ENCODE assay signal across 12 cellular contexts in the genomic region with DNA sequence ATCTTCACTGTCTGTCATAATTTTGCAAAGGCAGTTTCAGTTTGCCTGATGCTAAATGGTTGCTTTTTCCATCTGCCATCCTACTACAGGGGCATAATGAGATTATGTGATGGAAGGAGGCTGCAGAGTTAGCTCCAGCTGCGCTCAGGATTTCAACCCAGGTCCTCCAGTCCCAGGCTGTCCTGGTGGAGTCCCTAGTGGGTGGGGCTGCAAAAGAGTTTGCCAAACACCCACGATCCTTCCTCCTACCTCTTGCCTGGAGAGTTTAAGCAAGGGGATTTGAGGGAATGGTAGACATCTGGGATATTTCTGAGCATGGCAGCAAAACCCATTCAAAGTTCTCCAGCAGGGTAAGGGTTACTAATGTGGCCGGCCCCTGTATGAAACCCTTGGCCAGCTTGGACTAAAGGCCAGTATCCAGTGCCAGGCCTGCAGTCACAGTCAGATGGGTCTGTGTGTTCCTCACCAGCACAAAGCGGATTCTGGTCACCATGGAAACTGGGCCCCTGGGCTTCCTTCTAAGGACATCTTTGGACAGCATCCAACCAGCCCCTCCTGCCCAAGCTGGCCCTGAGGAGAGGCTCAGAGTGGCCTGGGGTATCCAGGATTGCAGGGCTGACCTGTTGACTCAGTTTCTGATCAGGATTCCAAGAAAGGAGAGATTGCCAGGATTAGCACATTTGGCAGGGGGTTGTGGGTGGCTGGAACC. TPM values are rescaled to one million over a fixed set of nuclear protein-coding genes. Genes with fewer than 3 reads are reported as not detected.
A peak's percentile ranks its signal among the peaks of the same experiment; 100 is the strongest.
DNase-seq lines count a peak whose midpoint lies in the region; ATAC-seq and TF ChIP-seq lines count a peak whose summit lies in the region.
"Had no signal": no experiment of that assay in that cellular context is flagged by ENCODE, and none has a peak within 500 bp of the region (broad histone marks: within the 10 kb centered on the region; RNA-seq: fewer than 3 reads in every experiment).

No MANE protein-coding gene starts in this region.

- H2BK5ac ChIP-seq in IMR-90 (ENCODE audit: low read depth, low read length, poor library complexity, severe bottlenecking), result no peak overlapping the region

- peaks cover 13% of the 10 kb centered on the region for H3K9me1 ChIP-seq in IMR-90 (ENCODE audit: insufficient read depth, low read length)

- H3K18ac ChIP-seq in IMR-90 (ENCODE audit: low read depth, low read length), result no peak overlapping the region; the same call in 1 of the 2 replicates

- no peak overlapping the region for H3K14ac ChIP-seq in IMR-90 (replicated peaks; ENCODE audit: low read depth, low read length)

- no peak overlapping the region for H2BK15ac ChIP-seq in IMR-90 (ENCODE audit: low read depth, low read length)

- H3K9me3 ChIP-seq in IMR-90 (ENCODE audit: control insufficient read depth, insufficient read depth, low read length) (no peaks in the 10 kb centered on the region), heart right ventricle (peaks cover 0 to 9% (median 0%) of the 10 kb centered on the region in 11 donors), skeletal muscle satellite cell (replicated peaks; ENCODE audit: low read length) (no peaks in the 10 kb centered on the region)
- H3K9me3 ChIP-seq: upper lobe of right lung had no signal

- TF ChIP-seq RAD21 in IMR-90 (IDR thresholded peaks at IDR 0.05; ENCODE audit: low read length), result no peak

- POLR2A ChIA-PET in IMR-90 (lab: Charles Lee; ENCODE audit: unreplicated experiment), result no interaction called here

- H3K27ac ChIP-seq in IMR-90 (ENCODE audit: insufficient read depth, low read length) (peak overlapping the region; percentile 44; the same call in 1 of the 2 replicates), heart right ventricle (peak overlapping the region in 2 of 10 donors; percentile 0 to 22)
- H3K27ac ChIP-seq: upper lobe of right lung had no signal

- H3K4me1 ChIP-seq in IMR-90 (ENCODE audit: control insufficient read depth, insufficient read depth, low read length) (peaks cover 15% of the 10 kb centered on the region; the same call in 1 of the 2 replicates), heart right ventricle (peaks cover 5 to 31% (median 15%) of the 10 kb centered on the region in 9 donors), skeletal muscle satellite cell (ENCODE audit: control insufficient read depth, insufficient read depth, low read length) (peaks cover 20% of the 10 kb centered on the region)

- H4K5ac ChIP-seq in IMR-90 (ENCODE audit: low read depth, low read length), result no peak overlapping the region

- intact Hi-C loops in IMR-90 (cut with micrococcal nuclease) (no loop called here), heart right ventricle (cut with DNase I) (no loop called here)
- intact Hi-C loops in activated T-helper 1 cell treated with anti-CD3 and anti-CD28 coated beads, Interleukin-12 subunit alpha, Interleukin-12 subunit beta, Interleukin-2, Interleukin-4 antibody, amounts not matched to agents 30 ng/mL and 10 ng/mL and 1 ng/mL, durations not matched to agents 14 hours and 24 hours and 36 hours (cut with micrococcal nuclease), result no loop called here

- no peak for TF ChIP-seq POLR2A in IMR-90 (IDR thresholded peaks at IDR 0.05; ENCODE audit: low read depth, low read length)

- ATAC-seq in IMR-90 (ENCODE audit: low read depth) (peak; percentile 56), heart right ventricle (peak; percentile 67 to 86 (median 79)), GM21390 (IDR thresholded peaks at IDR 0.05; ENCODE audit: unreplicated experiment) (no peak), GM18907 (IDR thresholded peaks at IDR 0.05; ENCODE audit: unreplicated experiment) (no peak)
- ATAC-seq: upper lobe of right lung had no signal

- WGBS in IMR-90 (ENCODE audit: extremely low coverage in 2 of 2, insufficient read length in 1 of 2), 2 experiments, result 25% methylated on average over 2 of the region's 4 CpGs; no CpG with 5 or more reads in 1 of the 2 experiments
- WGBS in heart right ventricle, 2 donors, result 46 to 52% methylated on average over 4 of the region's 4 CpGs

- H3K36me3 Mint-ChIP-seq in activated T-helper 1 cell treated with anti-CD3 and anti-CD28 coated beads, Interleukin-12 subunit alpha, Interleukin-12 subunit beta, Interleukin-2, Interleukin-4 antibody, amounts not matched to agents 30 ng/mL and 10 ng/mL and 1 ng/mL, durations not matched to agents 14 hours and 24 hours and 36 hours (ENCODE audit: low read depth), result no peaks in the 10 kb centered on the region

- no peaks in the 10 kb centered on the region; the same call in 1 of the 2 replicates for H4K20me1 ChIP-seq in IMR-90 (ENCODE audit: insufficient read depth, low read length)

- H3K4me3 ChIP-seq in IMR-90 (ENCODE audit: insufficient read depth, low read depth, low read length) (no peak overlapping the region), heart right ventricle (no peak overlapping the region), skeletal muscle satellite cell (ENCODE audit: low read length) (no peak overlapping the region)
- H3K4me3 ChIP-seq: upper lobe of right lung had no signal

- H3K4me1 Mint-ChIP-seq in activated T-helper 1 cell treated with anti-CD3 and anti-CD28 coated beads, Interleukin-12 subunit alpha, Interleukin-12 subunit beta, Interleukin-2, Interleukin-4 antibody, amounts not matched to agents 30 ng/mL and 10 ng/mL and 1 ng/mL, durations not matched to agents 14 hours and 24 hours and 36 hours (ENCODE audit: low read depth), result no peaks in the 10 kb centered on the region

- no peak overlapping the region for H3K23ac ChIP-seq in IMR-90 (ENCODE audit: low read depth, low read length)

- H3K79me1 ChIP-seq in IMR-90 (ENCODE audit: low read depth in 1 of 2, low read length in 2 of 2), result no peaks in the 10 kb centered on the region

- no peak overlapping the region for H3K27ac Mint-ChIP-seq in activated T-helper 1 cell treated with anti-CD3 and anti-CD28 coated beads, Interleukin-12 subunit alpha, Interleukin-12 subunit beta, Interleukin-2, Interleukin-4 antibody, amounts not matched to agents 30 ng/mL and 10 ng/mL and 1 ng/mL, durations not matched to agents 14 hours and 24 hours and 36 hours

- CTCF ChIA-PET in IMR-90 (lab: Yijun Ruan, JAX), result no interaction called here

- peak overlapping the region; percentile 37 for H2AK5ac ChIP-seq in IMR-90 (ENCODE audit: low read depth, low read length)

- dilution Hi-C loops in IMR-90 (cut with HindIII; ENCODE audit: low sequenced_read_pairs, unreplicated experiment), result no loop called here

- H3K27me3 Mint-ChIP-seq in activated T-helper 1 cell treated with anti-CD3 and anti-CD28 coated beads, Interleukin-12 subunit alpha, Interleukin-12 subunit beta, Interleukin-2, Interleukin-4 antibody, amounts not matched to agents 30 ng/mL and 10 ng/mL and 1 ng/mL, durations not matched to agents 14 hours and 24 hours and 36 hours (ENCODE audit: insufficient read depth), result peaks cover 19% of the 10 kb centered on the region

- no peak overlapping the region for H3K4ac ChIP-seq in IMR-90 (ENCODE audit: low read depth, low read length)

- no peak for DNase-seq in IMR-90
- DNase-seq in T1000 (lab: John Stamatoyannopoulos, UW), result peak; percentile 19
- peak; percentile 53 to 60 for DNase-seq in heart right ventricle
- DNase-seq in dedifferentiated amniotic fluid mesenchymal stem cell (ENCODE audit: extremely low spot score), result no peak
- no peak for DNase-seq in activated T-helper 1 cell treated with anti-CD3 and anti-CD28 coated beads, Interleukin-12 subunit alpha, Interleukin-12 subunit beta, Interleukin-2, Interleukin-4 antibody, amounts not matched to agents 30 ng/mL and 10 ng/mL and 1 ng/mL, durations not matched to agents 14 hours and 24 hours and 36 hours (ENCODE audit: low spot score)
- DNase-seq: amniotic stem cell; stimulated activated CD4-positive, alpha-beta T cell treated with anti-CD3 and anti-CD28 coated beads, Interleukin-12 subunit alpha, Interleukin-12 subunit beta, amount 100 ng/mL, for 4 hours; T-helper 9 cell; upper lobe of right lung had no signal

- H2AFZ ChIP-seq in IMR-90 (replicated peaks; ENCODE audit: low read length, poor library complexity), result no peak overlapping the region

- peak overlapping the region; percentile 39; the same call in 1 of the 2 replicates for H2BK120ac ChIP-seq in IMR-90 (ENCODE audit: low read depth, low read length)

- H3K4me3 Mint-ChIP-seq in activated T-helper 1 cell treated with anti-CD3 and anti-CD28 coated beads, Interleukin-12 subunit alpha, Interleukin-12 subunit beta, Interleukin-2, Interleukin-4 antibody, amounts not matched to agents 30 ng/mL and 10 ng/mL and 1 ng/mL, durations not matched to agents 14 hours and 24 hours and 36 hours, result no peak overlapping the region

- H3K9me3 Mint-ChIP-seq in activated T-helper 1 cell treated with anti-CD3 and anti-CD28 coated beads, Interleukin-12 subunit alpha, Interleukin-12 subunit beta, Interleukin-2, Interleukin-4 antibody, amounts not matched to agents 30 ng/mL and 10 ng/mL and 1 ng/mL, durations not matched to agents 14 hours and 24 hours and 36 hours, result peaks cover 4% of the 10 kb centered on the region

- in situ Hi-C loops in IMR-90 (cut with MboI; ENCODE audit: low sequenced_read_pairs), result no loop called here

- no peak overlapping the region for H4K8ac ChIP-seq in IMR-90 (ENCODE audit: low read depth in 2 of 2, low read length in 2 of 2)

- TF ChIP-seq CTCF in IMR-90 (conservative IDR thresholded peaks at IDR 0.05; ENCODE audit: low read depth, low read length), result no peak
- TF ChIP-seq CTCF in heart right ventricle (IDR thresholded peaks at IDR 0.05), result no peak

- H3K56ac ChIP-seq in IMR-90 (ENCODE audit: extremely low read depth, insufficient read depth, low read length), result no peak overlapping the region

- BruUV-seq in IMR-90 (replicated peaks; lab: Mats Ljungman, UMichigan), result no TSS peak

- H3K4me2 ChIP-seq in IMR-90 (ENCODE audit: low read depth, low read length), result peak overlapping the region; percentile 8
- peak overlapping the region; percentile 70 for H3K4me2 ChIP-seq in skeletal muscle satellite cell (ENCODE audit: low read length)

- no peak overlapping the region; the same call in 1 of the 2 replicates for H2BK20ac ChIP-seq in IMR-90 (ENCODE audit: low read depth, low read length)

- no peak overlapping the region for H4K91ac ChIP-seq in IMR-90 (ENCODE audit: insufficient read depth, low read depth, low read length)

- H3K27me3 ChIP-seq in IMR-90 (ENCODE audit: control insufficient read depth, insufficient read depth, low read length), result peaks cover 12% of the 10 kb centered on the region
- H3K27me3 ChIP-seq in heart right ventricle, result no peaks in the 10 kb centered on the region
- H3K27me3 ChIP-seq in skeletal muscle satellite cell (ENCODE audit: control insufficient read depth, insufficient read depth, low read length), result peaks cover 21% of the 10 kb centered on the region
- H3K27me3 ChIP-seq: upper lobe of right lung had no signal

- no peak overlapping the region for H2AK9ac ChIP-seq in IMR-90 (replicated peaks; ENCODE audit: low read depth, low read length, poor library complexity)

- H3K9ac ChIP-seq in IMR-90 (ENCODE audit: low read depth, low read length) (no peak overlapping the region), skeletal muscle satellite cell (ENCODE audit: low read depth, low read length) (no peak overlapping the region)

- H3K36me3 ChIP-seq in IMR-90 (ENCODE audit: control insufficient read depth, insufficient read depth, low read length) (no peaks in the 10 kb centered on the region), heart right ventricle (no peaks in the 10 kb centered on the region), skeletal muscle satellite cell (ENCODE audit: insufficient read depth, low read length) (no peaks in the 10 kb centered on the region)
- H3K36me3 ChIP-seq: upper lobe of right lung had no signal

RNA-seq across cellular contexts. Expression of a gene that starts 42.7 kb away (rescaled TPM):
- total RNA-seq in IMR-90 (2012; rRNA removed) (9.0 and 10.6 TPM in 2 replicates), heart right ventricle (10 to 100 TPM; 14.5 to 28.7 (median 21.3) TPM)
- polyA plus RNA-seq in IMR-90 (2012; rRNA removed) (8.6 and 9.1 TPM in 2 replicates), heart right ventricle (10 to 100 TPM in 1 of 2 donors, 1 to 10 TPM in 1; 6.3 to 12.0 TPM)
- 5.5 and 6.1 TPM in 2 replicates for polyA plus RNA-seq in IMR-90 (2012; cell fraction: cytosol; rRNA removed)
- polyA plus RNA-seq in IMR-90 (2012; cell fraction: nucleus; rRNA removed; ENCODE audit: low replicate concordance), result 5.5 and 7.2 TPM in 2 replicates
- total RNA-seq in skeletal muscle satellite cell (2012; rRNA removed), result 19.3 and 25.3 TPM in 2 replicates
- 0.16 and 0.22 TPM in 2 replicates for total RNA-seq in activated T-helper 1 cell treated with anti-CD3 and anti-CD28 coated beads, Interleukin-12 subunit alpha, Interleukin-12 subunit beta, Interleukin-2, Interleukin-4 antibody, amounts not matched to agents 30 ng/mL and 10 ng/mL and 1 ng/mL, durations not matched to agents 14 hours and 24 hours and 36 hours

Comparison
In these comparisons a context has a peak if more than half of its experiments do, and no peak if none do; other contexts are left out.
1. ATAC-seq: peak in IMR-90 (single experiment) and heart right ventricle (8 of 8); none in GM21390 (single experiment) and GM18907 (single experiment).
2. DNase-seq: peak in T1000 (single experiment) and heart right ventricle (2 of 2); none in IMR-90 (single experiment), dedifferentiated amniotic fluid mesenchymal stem cell (single experiment) and activated T-helper 1 cell treated with anti-CD3 and anti-CD28 coated beads, Interleukin-12 subunit alpha, Interleukin-12 subunit beta, Interleukin-2, Interleukin-4 antibody, amounts not matched to agents 30 ng/mL and 10 ng/mL and 1 ng/mL, durations not matched to agents 14 hours and 24 hours and 36 hours (single experiment).